In the genomic region with DNA sequence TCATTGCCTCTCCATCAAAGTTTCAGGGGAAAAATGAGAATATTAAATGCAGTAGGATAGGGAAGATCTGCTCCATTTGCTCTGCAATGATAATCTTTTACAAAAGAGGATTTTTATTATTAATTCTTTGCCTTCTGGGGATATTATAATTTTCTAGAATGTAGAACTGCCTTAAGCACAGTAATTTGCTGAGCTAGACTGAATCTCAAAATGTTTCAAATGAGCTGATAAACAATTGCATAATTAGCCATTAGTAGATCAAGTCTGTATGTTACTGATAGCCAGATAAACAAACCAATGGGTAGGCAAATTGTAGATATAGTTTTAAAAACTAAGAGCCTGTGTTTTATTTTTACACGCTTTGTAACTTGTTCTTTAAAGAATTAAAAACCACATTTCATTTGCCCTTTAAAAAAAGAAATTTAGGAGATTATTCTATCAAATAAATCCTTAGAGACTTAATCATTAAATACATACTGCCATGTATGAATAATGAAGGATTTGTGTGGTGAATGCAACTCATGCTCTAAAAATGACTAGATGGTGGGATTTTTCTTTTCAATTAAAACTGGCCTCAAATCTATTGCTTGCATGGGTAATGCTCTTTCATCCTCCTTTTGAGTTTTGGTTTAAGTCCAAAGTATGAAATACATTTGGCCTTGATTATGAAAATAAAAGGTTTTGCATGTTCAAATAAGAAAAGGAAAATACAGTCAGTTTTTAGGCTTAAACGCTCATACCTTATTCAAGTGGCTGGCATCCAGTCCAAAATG, we compare ENCODE assay signal across 22 cellular contexts. TPM values are rescaled to one million over a fixed set of nuclear protein-coding genes. Genes with fewer than 3 reads are reported as not detected.
"Had no signal": no experiment of that assay in that cellular context is flagged by ENCODE, and none has a peak within 500 bp of the region (broad histone marks: within the 10 kb centered on the region; RNA-seq: fewer than 3 reads in every experiment).

No MANE protein-coding gene starts in this region.

- H3K4me3 ChIP-seq: ascending aorta, breast epithelium, ovary, sigmoid colon, spleen, testis, upper lobe of left lung had no signal

- H3K27me3 ChIP-seq: ascending aorta, breast epithelium, ovary, sigmoid colon, spleen, testis, upper lobe of left lung had no signal

- H3K4me1 ChIP-seq: ascending aorta, breast epithelium, spleen, testis, upper lobe of left lung had no signal

- H3K9me3 ChIP-seq: ascending aorta, breast epithelium, ovary, sigmoid colon, spleen, testis, upper lobe of left lung had no signal

- H3K36me3 ChIP-seq: ascending aorta, breast epithelium, ovary, sigmoid colon, spleen, upper lobe of left lung had no signal

- DNase-seq: activated CD4-positive, alpha-beta T cell treated with anti-CD3 and anti-CD28 coated beads, Interleukin-2, amount 50 U/mL, for 1 hour; activated CD4-positive, CD25-positive, alpha-beta regulatory T cell treated with anti-CD3 and anti-CD28 coated beads, Interleukin-2, amount 50 U/mL, for 72 hours; activated CD8-positive, alpha-beta memory T cell treated with anti-CD3 and anti-CD28 coated beads, Interleukin-2, amount 50 U/mL, for 4 hours; activated naive CD4-positive, alpha-beta T cell treated with anti-CD3 and anti-CD28 coated beads, Interleukin-2, amount 10 ng/mL, durations not matched to agents 7 days and 5 days; activated naive CD8-positive, alpha-beta T cell treated with anti-CD3 and anti-CD28 coated beads, Interleukin-2, amount 50 U/mL, for 24 hours; activated T-cell treated with anti-CD3 and anti-CD28 coated beads, Interleukin-2, amount 50 U/mL, for 4 hours; effector CD4-positive, alpha-beta T cell; naive thymus-derived CD4-positive, alpha-beta T cell; ovary; sigmoid colon; spleen; stimulated activated CD4-positive, alpha-beta T cell treated with anti-CD3 and anti-CD28 coated beads, Interleukin-4, amount 100 ng/mL, for 4 hours; T-helper 1 cell; T1000; testis; upper lobe of left lung had no signal

- H3K27ac ChIP-seq: ascending aorta, breast epithelium, ovary, sigmoid colon, spleen, testis, upper lobe of left lung had no signal

- ATAC-seq: activated naive CD8-positive, alpha-beta T cell treated with anti-CD3 and anti-CD28 coated beads, Interleukin-2, amount 50 U/mL, for 24 hours; activated T-cell treated with anti-CD3 and anti-CD28 coated beads, Interleukin-2, amount 50 U/mL, for 4 hours; naive thymus-derived CD4-positive, alpha-beta T cell; stimulated activated memory B cell treated with anti-CD40 and anti-IgM and Interleukin-4, amounts not matched to agents 10 μg/mL and 1 μg/mL and 100 μg/mL, for 72 hours had no signal

RNA-seq across cellular contexts. Expression of a gene that starts 32.6 kb away (rescaled TPM):
- total RNA-seq: activated T-cell treated with anti-CD3 and anti-CD28 coated beads, Interleukin-2, amount 50 U/mL, for 4 hours; ascending aorta; fibroblast of villous mesenchyme; glomerular endothelial cell; naive thymus-derived CD4-positive, alpha-beta T cell; pulmonary artery endothelial cell had no signal
